10 cellular contexts compared by ENCODE assay signal in genomic region chr5:148746826-148747535, GRCh38.
DNase-seq lines count a peak whose midpoint lies in the region; ATAC-seq, FAIRE-seq and TF ChIP-seq lines count a peak whose summit lies in the region.
"Had no signal": no experiment of that assay in that cellular context is flagged by ENCODE, and none has a peak within 500 bp of the region (broad histone marks: within the 10 kb centered on the region; RNA-seq: fewer than 3 reads in every experiment).

No MANE protein-coding gene starts in this region.

- H3K4me1 ChIP-seq in endothelial cell of umbilical vein (ENCODE audit: control insufficient read depth, extremely low read depth, insufficient read depth, low read length): no peaks in the 10 kb centered on the region

- no peak for DNase-seq in GM18507 (ENCODE audit: extremely low spot score, insufficient read length, low read depth)
- peak; percentile 45 for DNase-seq in endothelial cell of umbilical vein (ENCODE audit: low read depth, low spot score)
- no peak for DNase-seq in activated CD4-positive, alpha-beta T cell treated with anti-CD3 and anti-CD28 coated beads for 4 hours
- no peak for DNase-seq in activated T-cell treated with anti-CD3 and anti-CD28 coated beads, Interleukin-2, amount 50 U/mL, for 72 hours
- DNase-seq in effector CD8-positive, alpha-beta T cell (lab: John Stamatoyannopoulos, UW): no peak
- DNase-seq in HT-29 (ENCODE audit: low spot score): no peak
- DNase-seq: stimulated activated CD4-positive, alpha-beta T cell treated with anti-CD3 and anti-CD28 coated beads, Interleukin-15, amount 100 ng/mL, for 24 hours; T-helper 2 cell had no signal

- no peak overlapping the region for H3K9ac ChIP-seq in endothelial cell of umbilical vein (replicated peaks; ENCODE audit: extremely low read depth, insufficient read depth, low read length)

- no TSS peak for BruUV-seq in endothelial cell of umbilical vein (replicated peaks; lab: Mats Ljungman, UMichigan)

- H3K27me3 Mint-ChIP-seq in activated T-cell treated with anti-CD3 and anti-CD28 coated beads, Interleukin-2, amount 50 U/mL, for 72 hours (ENCODE audit: low read depth): peaks cover 27% of the 10 kb centered on the region

- H2AFZ ChIP-seq in endothelial cell of umbilical vein (ENCODE audit: low read depth, low read length): no peak overlapping the region

- H3K9me3 Mint-ChIP-seq in activated T-cell treated with anti-CD3 and anti-CD28 coated beads, Interleukin-2, amount 50 U/mL, for 72 hours: no peaks in the 10 kb centered on the region

- no peak overlapping the region for H3K4me3 Mint-ChIP-seq in activated T-cell treated with anti-CD3 and anti-CD28 coated beads, Interleukin-2, amount 50 U/mL, for 72 hours

- intact Hi-C loops in endothelial cell of umbilical vein (cut with micrococcal nuclease): no loop called here

- no peak overlapping the region for H3K4me2 ChIP-seq in endothelial cell of umbilical vein (ENCODE audit: insufficient read depth, low read length)

- no peak for TF ChIP-seq POLR2A in endothelial cell of umbilical vein (IDR thresholded peaks at IDR 0.05; ENCODE audit: low read depth, low read length)

- POLR2A ChIA-PET in endothelial cell of umbilical vein (lab: Charles Lee): interaction anchor here (0.6 kb wide), 1 partner anchor 601 kb away, joined by 4 read pairs; no protein-coding TSS in a partner anchor

- H3K4me1 Mint-ChIP-seq in activated T-cell treated with anti-CD3 and anti-CD28 coated beads, Interleukin-2, amount 50 U/mL, for 72 hours (ENCODE audit: low read depth): no peaks in the 10 kb centered on the region

- no peak for TF ChIP-seq CTCF in endothelial cell of umbilical vein (IDR thresholded peaks at IDR 0.05; ENCODE audit: extremely low read depth in 1 of 2, insufficient read depth in 1 of 2, low read depth in 1 of 2, low read length in 2 of 2)

- no peaks in the 10 kb centered on the region for H3K79me2 ChIP-seq in endothelial cell of umbilical vein (ENCODE audit: control insufficient read depth, insufficient read depth, low read length)

- H3K9me1 ChIP-seq in endothelial cell of umbilical vein (replicated peaks; ENCODE audit: control insufficient read depth, extremely low read depth, insufficient read depth, low read length): no peaks in the 10 kb centered on the region

- no peaks in the 10 kb centered on the region for H3K27me3 ChIP-seq in endothelial cell of umbilical vein (ENCODE audit: control insufficient read depth in 2 of 2, insufficient read depth in 2 of 2, low read length in 2 of 2)

- no peaks in the 10 kb centered on the region for H3K9me3 ChIP-seq in endothelial cell of umbilical vein (replicated peaks; ENCODE audit: control insufficient read depth, insufficient read depth, low read length)

- H3K4me3 ChIP-seq in endothelial cell of umbilical vein (replicated peaks in 1 of 3; ENCODE audit: insufficient read depth in 1 of 3, low read depth in 1 of 3, low read length in 3 of 3): no peak overlapping the region

- CTCF ChIA-PET in endothelial cell of umbilical vein (lab: Charles Lee): interaction anchor here (0.7 to 2.3 kb wide), 13 partner anchors 14 to 367 kb away, joined by 3 to 15 read pairs (median 4); no protein-coding TSS in a partner anchor

- peak; percentile 91 for ATAC-seq in GM21737 (IDR thresholded peaks at IDR 0.05; ENCODE audit: unreplicated experiment)
- peak; percentile 81 for ATAC-seq in HG03558 (IDR thresholded peaks at IDR 0.05; ENCODE audit: extremely low read depth, unreplicated experiment)
- ATAC-seq in activated T-cell treated with anti-CD3 and anti-CD28 coated beads, Interleukin-2, amount 50 U/mL, for 72 hours (replicated peaks in 1 of 2): no peak

- no peaks in the 10 kb centered on the region for H4K20me1 ChIP-seq in endothelial cell of umbilical vein (replicated peaks; ENCODE audit: control insufficient read depth, extremely low read depth, insufficient read depth, low read length)

- no peak overlapping the region for H3K27ac Mint-ChIP-seq in activated T-cell treated with anti-CD3 and anti-CD28 coated beads, Interleukin-2, amount 50 U/mL, for 72 hours

- H3K36me3 ChIP-seq in endothelial cell of umbilical vein (ENCODE audit: control insufficient read depth in 2 of 2, extremely low read depth in 1 of 2, insufficient read depth in 2 of 2, low read length in 2 of 2): no peaks in the 10 kb centered on the region

- no peak overlapping the region for H3K27ac ChIP-seq in endothelial cell of umbilical vein (ENCODE audit: insufficient read depth, low read depth, low read length)

- dilution Hi-C loops in endothelial cell of umbilical vein (cut with MboI; ENCODE audit: extremely low pct_ligation_motif_present, low sequenced_read_pairs): loop anchor here (25.0 kb wide), 1 partner anchor 365 kb away; no protein-coding TSS in a partner anchor

- FAIRE-seq in GM18507 (lab: Jason Lieb, UNC) (peak; percentile 74), endothelial cell of umbilical vein (lab: Jason Lieb, UNC) (no peak)

- no peaks in the 10 kb centered on the region for H3K36me3 Mint-ChIP-seq in activated T-cell treated with anti-CD3 and anti-CD28 coated beads, Interleukin-2, amount 50 U/mL, for 72 hours (ENCODE audit: insufficient read depth in 2 of 2)

TF ChIP-seq in endothelial cell of umbilical vein, 7 proteins besides CTCF, POLR2A, EP300 and RAD21:
- no peak for TF ChIP-seq JUN (IDR thresholded peaks at IDR 0.05; ENCODE audit: borderline replicate concordance, insufficient read depth, insufficient read length, low read depth)
- TF ChIP-seq MYC (IDR thresholded peaks at IDR 0.05; ENCODE audit: low read depth, low read length): no peak
- no peak for TF ChIP-seq POLR2AphosphoS5 (IDR thresholded peaks at IDR 0.05; ENCODE audit: insufficient read depth, low read depth, low read length)
- TF ChIP-seq FOS (IDR thresholded peaks at IDR 0.05; ENCODE audit: borderline replicate concordance, insufficient read depth, low read length): no peak
- TF ChIP-seq, protein P1, sequence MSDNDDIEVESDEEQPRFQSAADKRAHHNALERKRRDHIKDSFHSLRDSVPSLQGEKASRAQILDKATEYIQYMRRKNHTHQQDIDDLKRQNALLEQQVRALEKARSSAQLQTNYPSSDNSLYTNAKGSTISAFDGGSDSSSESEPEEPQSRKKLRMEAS (IDR thresholded peaks at IDR 0.05; ENCODE audit: insufficient read depth, insufficient read length): no peak
- no peak for TF ChIP-seq GATA2 (IDR thresholded peaks at IDR 0.05; ENCODE audit: insufficient read depth, insufficient read length, low read depth, low read length)
- no peak for TF ChIP-seq EZH2 (IDR thresholded peaks at IDR 0.05; ENCODE audit: borderline replicate concordance, low read depth, low read length, severe bottlenecking)

Comparison
In these comparisons a context has a peak if more than half of its experiments do, and no peak if none do; other contexts are left out.
1. ATAC-seq: peak in GM21737 (single experiment) and HG03558 (single experiment); none in activated T-cell treated with anti-CD3 and anti-CD28 coated beads, Interleukin-2, amount 50 U/mL, for 72 hours (0 of 2).